ENCODE assay signal across 16 cellular contexts in genomic region chr5:87303324-87303723, GRCh38. TPM values are rescaled to one million over a fixed set of nuclear protein-coding genes. Genes with fewer than 3 reads are reported as not detected.
DNase-seq lines count a peak whose midpoint lies in the region; ATAC-seq and TF ChIP-seq lines count a peak whose summit lies in the region.
"Had no signal": no experiment of that assay in that cellular context is flagged by ENCODE, and none has a peak within 500 bp of the region (broad histone marks: within the 10 kb centered on the region; RNA-seq: fewer than 3 reads in every experiment).

No MANE protein-coding gene starts in this region.

- H3K18ac ChIP-seq in H9 (ENCODE audit: insufficient read length, low read depth, low read length) = no peak overlapping the region

- 0 out of 2 replicates have a peak, but pooled peaks cover 2% of the 10 kb centered on the region for H3K4me1 ChIP-seq in H9 (ENCODE audit: insufficient read depth, low read length)

- no peak overlapping the region for H4K91ac ChIP-seq in H9 (ENCODE audit: insufficient read length, low read depth, low read length)

- H3K27ac ChIP-seq in neural cell (ENCODE audit: low read length) = no peak overlapping the region
- no peak overlapping the region for H3K27ac ChIP-seq in H9 (ENCODE audit: insufficient read length, low read depth, low read length)
- H3K27ac ChIP-seq: 22Rv1, BLaER1 had no signal

- H3K23me2 ChIP-seq in H9 (ENCODE audit: insufficient read length, low read depth, low read length, poor library complexity, severe bottlenecking) = no peaks in the 10 kb centered on the region

- H2AFZ ChIP-seq in neural cell (ENCODE audit: low read depth, low read length) = no peak overlapping the region
- no peak overlapping the region for H2AFZ ChIP-seq in H9 (ENCODE audit: low read length)
- H2AFZ ChIP-seq: GM23338 had no signal

- H3K9ac ChIP-seq in neural cell (ENCODE audit: low read length) (no peak overlapping the region), H9 (ENCODE audit: extremely low read depth, insufficient read length, low read length) (no peak overlapping the region)
- H3K9ac ChIP-seq: BLaER1 had no signal

- H3F3A ChIP-seq in neural cell (ENCODE audit: insufficient read depth, low read length, poor library complexity, severe bottlenecking) = no peaks in the 10 kb centered on the region

- peak overlapping the region; percentile 31 for H3K27ac Mint-ChIP-seq in activated T-cell treated with anti-CD3 and anti-CD28 coated beads, Interleukin-2, amount 50 U/mL, for 72 hours
- H3K27ac Mint-ChIP-seq in activated T-cell treated with anti-CD3 and anti-CD28 coated beads, Interleukin-2, amount 50 U/mL, for 24 hours = no peak overlapping the region
- peak overlapping the region; percentile 49 for H3K27ac Mint-ChIP-seq in central memory CD8-positive, alpha-beta T cell (ENCODE audit: low read depth)
- H3K27ac Mint-ChIP-seq in H9 = no peak overlapping the region
- H3K27ac Mint-ChIP-seq: GM23338 had no signal

- H3T11ph ChIP-seq in H9 (ENCODE audit: low read length) = no peak overlapping the region

- H2BK12ac ChIP-seq in H9 (ENCODE audit: insufficient read length, low read depth, low read length) = no peak overlapping the region

- no CpG with 5 or more reads among the region's 2 CpGs for WGBS in H9 (ENCODE audit: extremely low coverage, insufficient read length, low lambda C conversion rate)

- no peaks in the 10 kb centered on the region for H3K79me1 ChIP-seq in H9 (ENCODE audit: insufficient read depth, low read depth, low read length, poor library complexity, severe bottlenecking)

- H2BK15ac ChIP-seq in H9 (ENCODE audit: low read depth, low read length) = no peak overlapping the region

- no peaks in the 10 kb centered on the region for H3K27me3 Mint-ChIP-seq in activated T-cell treated with anti-CD3 and anti-CD28 coated beads, Interleukin-2, amount 50 U/mL, for 72 hours (ENCODE audit: low read depth)
- no peaks in the 10 kb centered on the region for H3K27me3 Mint-ChIP-seq in activated T-cell treated with anti-CD3 and anti-CD28 coated beads, Interleukin-2, amount 50 U/mL, for 24 hours
- H3K27me3 Mint-ChIP-seq in central memory CD8-positive, alpha-beta T cell = no peaks in the 10 kb centered on the region
- H3K27me3 Mint-ChIP-seq in H9 (ENCODE audit: low read depth) = no peaks in the 10 kb centered on the region

- no peaks in the 10 kb centered on the region for H4K20me1 ChIP-seq in neural cell (ENCODE audit: insufficient read depth)
- H4K20me1 ChIP-seq in H9 (ENCODE audit: control insufficient read depth, insufficient read depth, insufficient read length) = no peaks in the 10 kb centered on the region

- H3K79me2 ChIP-seq in neural cell (replicated peaks; ENCODE audit: insufficient read depth, low read length) (peaks cover 55% of the 10 kb centered on the region), H9 (ENCODE audit: insufficient read depth, low read length) (no peaks in the 10 kb centered on the region; the same call in 1 of the 2 replicates)

- H3K4me3 ChIP-seq in neural cell (ENCODE audit: low read length) = no peak overlapping the region
- H3K4me3 ChIP-seq: BLaER1, GM12878, GM23338 had no signal

- ATAC-seq in activated T-cell treated with anti-CD3 and anti-CD28 coated beads, Interleukin-2, amount 50 U/mL, for 72 hours (replicated peaks in 1 of 2) = no peak
- ATAC-seq in central memory CD8-positive, alpha-beta T cell (replicated peaks; ENCODE audit: extremely low read depth, poor library complexity, severe bottlenecking) = no peak
- ATAC-seq in GM21737 (IDR thresholded peaks at IDR 0.05; ENCODE audit: unreplicated experiment) = no peak
- no peak for ATAC-seq in GM19328 (IDR thresholded peaks at IDR 0.05; ENCODE audit: unreplicated experiment)
- ATAC-seq: GM12878, GM23338, HepG2 had no signal

- no peak overlapping the region for H3K14ac ChIP-seq in H9 (ENCODE audit: insufficient read depth, low read length)

- H3K4me2 ChIP-seq in neural cell (ENCODE audit: low read length) (no peak overlapping the region), H9 (ENCODE audit: insufficient read depth, insufficient read length, low read length) (no peak overlapping the region)
- H3K4me2 ChIP-seq: BLaER1, GM23338 had no signal

- peaks cover 75% of the 10 kb centered on the region for H3K4me1 Mint-ChIP-seq in activated T-cell treated with anti-CD3 and anti-CD28 coated beads, Interleukin-2, amount 50 U/mL, for 72 hours (ENCODE audit: low read depth)
- peaks cover 63% of the 10 kb centered on the region for H3K4me1 Mint-ChIP-seq in activated T-cell treated with anti-CD3 and anti-CD28 coated beads, Interleukin-2, amount 50 U/mL, for 24 hours (ENCODE audit: low read depth)
- peaks cover 55% of the 10 kb centered on the region for H3K4me1 Mint-ChIP-seq in central memory CD8-positive, alpha-beta T cell
- H3K4me1 Mint-ChIP-seq in H9 = peaks cover 9 to 10% of the 10 kb centered on the region in 2 experiments

- no peak for TF ChIP-seq CTCF in neural cell (IDR thresholded peaks at IDR 0.05; ENCODE audit: poor library complexity, severe bottlenecking)
- no peak for TF ChIP-seq CTCF in H9 (conservative IDR thresholded peaks at IDR 0.05)

- no peak overlapping the region for H2BK20ac ChIP-seq in H9 (ENCODE audit: low read depth, low read length, poor library complexity, severe bottlenecking)

- no peaks in the 10 kb centered on the region for H3K27me3 ChIP-seq in neural cell (ENCODE audit: insufficient read depth, low read depth, low read length)
- H3K27me3 ChIP-seq in H9 (ENCODE audit: insufficient read depth, low read length) = no peaks in the 10 kb centered on the region
- H3K27me3 ChIP-seq: BLaER1 had no signal

- peaks cover 4 to 5% of the 10 kb centered on the region in 2 donors for H3K9me3 Mint-ChIP-seq in activated T-cell treated with anti-CD3 and anti-CD28 coated beads, Interleukin-2, amount 50 U/mL, for 72 hours
- peaks cover 8% of the 10 kb centered on the region for H3K9me3 Mint-ChIP-seq in activated T-cell treated with anti-CD3 and anti-CD28 coated beads, Interleukin-2, amount 50 U/mL, for 24 hours
- peaks cover 11% of the 10 kb centered on the region for H3K9me3 Mint-ChIP-seq in central memory CD8-positive, alpha-beta T cell
- peaks cover 0 to 6% of the 10 kb centered on the region in 2 experiments; a peak in 1 of 5 replicates for H3K9me3 Mint-ChIP-seq in H9

- H3K4me3 Mint-ChIP-seq in activated T-cell treated with anti-CD3 and anti-CD28 coated beads, Interleukin-2, amount 50 U/mL, for 72 hours = no peak overlapping the region
- no peak overlapping the region for H3K4me3 Mint-ChIP-seq in activated T-cell treated with anti-CD3 and anti-CD28 coated beads, Interleukin-2, amount 50 U/mL, for 24 hours
- no peak overlapping the region for H3K4me3 Mint-ChIP-seq in central memory CD8-positive, alpha-beta T cell
- H3K4me3 Mint-ChIP-seq in H9 = no peak overlapping the region
- H3K4me3 Mint-ChIP-seq: GM23338 had no signal

- no peaks in the 10 kb centered on the region for H3K9me3 ChIP-seq in neural cell (ENCODE audit: low read length)
- no peaks in the 10 kb centered on the region for H3K9me3 ChIP-seq in H9 (ENCODE audit: control insufficient read depth, low read depth, low read length)

- peak; percentile 72 for TF ChIP-seq EP300 in neural cell (conservative IDR thresholded peaks at IDR 0.05; ENCODE audit: poor library complexity, severe bottlenecking)

- H2BK120ac ChIP-seq in H9 (ENCODE audit: low read depth, low read length, poor library complexity, severe bottlenecking) = no peak overlapping the region

- H3K36me3 ChIP-seq in neural cell (ENCODE audit: insufficient read depth, low read length) = peaks cover 15% of the 10 kb centered on the region

- no peak overlapping the region for H4K8ac ChIP-seq in H9 (replicated peaks; ENCODE audit: insufficient read length, low read depth, low read length)

- no peak for TF ChIP-seq RAD21 in neural cell (conservative IDR thresholded peaks at IDR 0.05)

- H3K36me3 Mint-ChIP-seq in activated T-cell treated with anti-CD3 and anti-CD28 coated beads, Interleukin-2, amount 50 U/mL, for 72 hours (ENCODE audit: insufficient read depth in 2 of 2) = peaks cover 13 to 23% of the 10 kb centered on the region in 2 donors
- peaks cover 47% of the 10 kb centered on the region for H3K36me3 Mint-ChIP-seq in activated T-cell treated with anti-CD3 and anti-CD28 coated beads, Interleukin-2, amount 50 U/mL, for 24 hours (ENCODE audit: low read depth)
- peaks cover 11% of the 10 kb centered on the region for H3K36me3 Mint-ChIP-seq in central memory CD8-positive, alpha-beta T cell (ENCODE audit: insufficient read depth)
- peaks cover 18 to 30% (median 28%) of the 10 kb centered on the region in 3 experiments for H3K36me3 Mint-ChIP-seq in H9 (ENCODE audit: insufficient read depth in 1 of 3, low read depth in 3 of 3)

- no peak overlapping the region for H2BK5ac ChIP-seq in H9 (ENCODE audit: insufficient read length, low read length)

- H4K5ac ChIP-seq in H9 (ENCODE audit: insufficient read length, low read depth, low read length) = no peak overlapping the region

- no peak overlapping the region for H3K56ac ChIP-seq in H9 (ENCODE audit: insufficient read length, low read depth, low read length)

- H3K9me2 ChIP-seq in neural cell (ENCODE audit: insufficient read depth, low read length) = no peaks in the 10 kb centered on the region

- H3K4ac ChIP-seq in H9 (ENCODE audit: low read depth, low read length) = no peak overlapping the region

- no peak for DNase-seq in activated T-cell treated with anti-CD3 and anti-CD28 coated beads, Interleukin-2, amount 50 U/mL, for 72 hours
- DNase-seq in activated T-cell treated with anti-CD3 and anti-CD28 coated beads, Interleukin-2, amount 50 U/mL, for 24 hours = no peak
- no peak for DNase-seq in central memory CD8-positive, alpha-beta T cell (ENCODE audit: low spot score in 2 of 2)
- no peak for DNase-seq in stimulated activated naive CD4-positive, alpha-beta T cell treated with Interleukin-2 at 50 U/mL for 16 hours (lab: John Stamatoyannopoulos, UW)
- DNase-seq in H9 = no peak
- DNase-seq: AML-193, DMS 273 treated with DMSO at 0.1 percent for 48 hours, H7 had no signal

- H3K23ac ChIP-seq in H9 (ENCODE audit: insufficient read length, low read depth, low read length) = no peak overlapping the region

- no peak overlapping the region for H2AK5ac ChIP-seq in H9 (ENCODE audit: insufficient read length, low read length)

TF ChIP-seq in neural cell, 6 proteins besides CTCF, POLR2A, EP300 and RAD21:
- TF ChIP-seq POLR2AphosphoS5 (IDR thresholded peaks at IDR 0.05) (peak; percentile 74), MXI1 (conservative IDR thresholded peaks at IDR 0.05; ENCODE audit: poor library complexity, severe bottlenecking) (no peak)

RNA-seq across cellular contexts. Expression of gene RASA1, which starts 35.6 kb away (rescaled TPM):
- 10 to 100 TPM; 26.6 to 28.2 TPM for total RNA-seq in activated T-cell treated with anti-CD3 and anti-CD28 coated beads, Interleukin-2, amount 50 U/mL, for 72 hours
- polyA plus RNA-seq in neural cell = 68.3 and 72.8 TPM in 2 replicates
- 67.2 and 70.3 TPM in 2 replicates for polyA minus RNA-seq in neural cell
- 29.6 TPM in 2 replicates for total RNA-seq in H9 (2021)

Comparison
In these comparisons a context has a peak if more than half of its experiments do, and no peak if none do; other contexts are left out.
1. H3K27ac Mint-ChIP-seq: peak in activated T-cell treated with anti-CD3 and anti-CD28 coated beads, Interleukin-2, amount 50 U/mL, for 72 hours (single experiment) and central memory CD8-positive, alpha-beta T cell (single experiment); none in activated T-cell treated with anti-CD3 and anti-CD28 coated beads, Interleukin-2, amount 50 U/mL, for 24 hours (single experiment) and H9 (0 of 3).